10 cellular contexts compared by ENCODE assay signal in genomic region chr5:160315968-160316367, GRCh38. TPM values are rescaled to one million over a fixed set of nuclear protein-coding genes. Genes with fewer than 3 reads are reported as not detected.
DNase-seq lines count a peak whose midpoint lies in the region; ATAC-seq, FAIRE-seq and TF ChIP-seq lines count a peak whose summit lies in the region.
"Had no signal": no experiment of that assay in that cellular context is flagged by ENCODE, and none has a peak within 500 bp of the region (broad histone marks: within the 10 kb centered on the region; RNA-seq: fewer than 3 reads in every experiment).

No MANE protein-coding gene starts in this region.

- H3K4me1 ChIP-seq in A549 (peaks cover 44% of the 10 kb centered on the region), HCT116 (ENCODE audit: control insufficient read depth in 1 of 2, insufficient read depth in 2 of 2, low read length in 2 of 2) (peaks cover 14 to 41% of the 10 kb centered on the region in 2 experiments), PC-3 (ENCODE audit: insufficient read depth, low read length) (peaks cover 39% of the 10 kb centered on the region), gastrocnemius medialis (peaks cover 0 to 5% of the 10 kb centered on the region in 2 donors)

- TF ChIP-seq CTCF in A549 (IDR thresholded peaks at IDR 0.05) (no peak), HCT116 (IDR thresholded peaks at IDR 0.05 in 2 of 3, conservative IDR thresholded peaks at IDR 0.05 in 1 of 3; ENCODE audit: borderline replicate concordance in 1 of 3, insufficient read depth in 1 of 3, low read depth in 2 of 3, low read length in 2 of 3) (no peak), PC-3 (conservative IDR thresholded peaks at IDR 0.05; ENCODE audit: low read depth, low read length) (no peak), gastrocnemius medialis (IDR thresholded peaks at IDR 0.05 in 4 of 5, conservative IDR thresholded peaks at IDR 0.05 in 1 of 5) (no peak)

- TF ChIP-seq POLR2A in A549 (IDR thresholded peaks at IDR 0.05; ENCODE audit: low read length) (no peak), HCT116 (IDR thresholded peaks at IDR 0.05; ENCODE audit: borderline replicate concordance, extremely low read depth, insufficient read depth, insufficient read length) (no peak), gastrocnemius medialis (IDR thresholded peaks at IDR 0.05) (no peak)

- RAD21 ChIA-PET in HCT116 (lab: Charles Lee; ENCODE audit: low non-redundant PET in 1 of 2, low total read pairs in 2 of 2, uncharacterized antibody in 2 of 2, unreplicated experiment in 2 of 2): no interaction called here

- H3F3A ChIP-seq in PC-3 (ENCODE audit: low read length, unreplicated experiment): peaks cover 4% of the 10 kb centered on the region

- DNase-seq in A549 (ENCODE audit: low read depth in 1 of 2, low spot score in 1 of 2) (peak; percentile 76 to 94), HCT116 (ENCODE audit: low read depth, low spot score) (peak; percentile 68), PC-3 (peak; percentile 98), foreskin melanocyte (peak; percentile 53), gastrocnemius medialis (no peak), T-helper 1 cell (no peak)
- DNase-seq: NCI-H1105 treated with DMSO at 0.1 percent for 48 hours had no signal

- H2AFZ ChIP-seq in HCT116 (ENCODE audit: low read depth, low read length, poor library complexity, severe bottlenecking) (peak overlapping the region; percentile 58), PC-3 (ENCODE audit: low read length) (peak overlapping the region; percentile 49; the same call in 1 of the 2 replicates)

- H3K27me3 ChIP-seq in HCT116 (ENCODE audit: insufficient read depth, low read length) (no peaks in the 10 kb centered on the region), PC-3 (ENCODE audit: low read length) (no peaks in the 10 kb centered on the region), gastrocnemius medialis (peaks cover 23 to 28% (median 23%) of the 10 kb centered on the region in 3 donors)

- WGBS in A549 (ENCODE audit: missing lambda C conversion rate): 0% methylated on average over 1 of the region's 1 CpG

- no peaks in the 10 kb centered on the region for H3K79me2 ChIP-seq in HCT116 (ENCODE audit: insufficient read depth, low read length)
- peaks cover 13% of the 10 kb centered on the region for H3K79me2 ChIP-seq in PC-3 (ENCODE audit: low read length)

- H3K36me3 ChIP-seq in HCT116 (ENCODE audit: control insufficient read depth in 1 of 2, insufficient read depth in 2 of 2, low read length in 2 of 2) (no peaks in the 10 kb centered on the region), PC-3 (ENCODE audit: low read depth, low read length) (no peaks in the 10 kb centered on the region), gastrocnemius medialis (no peaks in the 10 kb centered on the region)

- FAIRE-seq in A549 (lab: Jason Lieb, UNC): peak; percentile 77
- FAIRE-seq: G401.6 had no signal

- H3K4me2 ChIP-seq in A549 (peak overlapping the region; percentile 75), HCT116 (ENCODE audit: low read length) (peak overlapping the region; percentile 56), PC-3 (ENCODE audit: low read length) (peak overlapping the region; percentile 79)

- TF ChIP-seq RAD21 in A549 (conservative IDR thresholded peaks at IDR 0.05 in 1 of 2, IDR thresholded peaks at IDR 0.05 in 1 of 2): no peak; a peak in 2 of 5 replicates
- no peak for TF ChIP-seq RAD21 in HCT116 (IDR thresholded peaks at IDR 0.05; ENCODE audit: low read depth)

- H3K27ac ChIP-seq in A549: peak overlapping the region; percentile 84 to 89
- H3K27ac ChIP-seq in HCT116 (ENCODE audit: low read depth, low read length): peak overlapping the region; percentile 46
- H3K27ac ChIP-seq in PC-3 (ENCODE audit: low read length): peak overlapping the region; percentile 84
- H3K27ac ChIP-seq in gastrocnemius medialis: no peak overlapping the region

- ATAC-seq in A549 (peak; percentile 83 to 85), HCT116 (peak; percentile 79), PC-3 (peak; percentile 90), GM19397 (IDR thresholded peaks at IDR 0.05; ENCODE audit: unreplicated experiment) (no peak), gastrocnemius medialis (no peak), GM18498 (IDR thresholded peaks at IDR 0.05; ENCODE audit: unreplicated experiment) (no peak)

- H4K20me1 ChIP-seq in HCT116 (ENCODE audit: insufficient read depth): no peaks in the 10 kb centered on the region
- no peaks in the 10 kb centered on the region for H4K20me1 ChIP-seq in PC-3 (ENCODE audit: low read length)

- H3K4me3 ChIP-seq in A549 (no peak overlapping the region), HCT116 (replicated peaks in 1 of 2; ENCODE audit: low read depth in 1 of 2, low read length in 2 of 2) (0 out of 4 replicates have a peak overlapping the region, but pooled peaks of 1 of the 2 experiments have one; percentile 4), PC-3 (ENCODE audit: low read length) (peak overlapping the region; percentile 45; the same call in 1 of the 2 replicates), gastrocnemius medialis (no peak overlapping the region)

- intact Hi-C loops in HCT116 (cut with micrococcal nuclease): no loop called here
- intact Hi-C loops in PC-3 (cut with micrococcal nuclease): loop anchor here (1.0 kb wide), 1 partner anchor 29 kb away; no protein-coding TSS in a partner anchor
- intact Hi-C loops in gastrocnemius medialis (cut with DNase I; ENCODE audit: low total_unique reads): no loop called here

- H3K9me3 ChIP-seq in A549 (no peaks in the 10 kb centered on the region), HCT116 (ENCODE audit: control insufficient read depth in 1 of 2, insufficient read depth in 1 of 2, low read depth in 1 of 2, low read length in 2 of 2) (no peaks in the 10 kb centered on the region), PC-3 (ENCODE audit: low read length) (no peaks in the 10 kb centered on the region), gastrocnemius medialis (no peaks in the 10 kb centered on the region)

- H3K9ac ChIP-seq in HCT116 (ENCODE audit: low read length): no peak overlapping the region
- H3K9ac ChIP-seq in PC-3 (ENCODE audit: low read length): peak overlapping the region; percentile 25

- H3K9me2 ChIP-seq in HCT116 (ENCODE audit: insufficient read depth) (no peaks in the 10 kb centered on the region), PC-3 (replicated peaks; ENCODE audit: low read length) (no peaks in the 10 kb centered on the region)

- in situ Hi-C loops in gastrocnemius medialis (cut with MboI; ENCODE audit: low sequenced_read_pairs in 4 of 4): no loop called here

- POLR2A ChIA-PET in A549 (lab: Yijun Ruan, JAX) (interaction anchor here (1.0 kb wide), 1 partner anchor 10 kb away, joined by 3 read pairs; no protein-coding TSS in a partner anchor), HCT116 (lab: Charles Lee) (interaction anchor here (1.3 kb wide), 1 partner anchor 10 kb away, joined by 3 read pairs; no protein-coding TSS in a partner anchor), PC-3 (lab: Charles Lee; ENCODE audit: unreplicated experiment) (no interaction called here)

- CTCF ChIA-PET in A549 (lab: Yijun Ruan, JAX) (interaction anchor here (1.6 kb wide), 1 partner anchor 29 kb away, joined by 6 read pairs; no protein-coding TSS in a partner anchor), HCT116 (lab: Charles Lee) (no interaction called here), PC-3 (lab: Charles Lee) (interaction anchor here (0.7 to 1.0 kb wide), 2 partner anchors 26 to 75 kb away, joined by 3 read pairs; no protein-coding TSS in a partner anchor)

- no TSS peak for BruUV-seq in HCT116 (replicated peaks; lab: Mats Ljungman, UMichigan)
- no TSS peak for BruUV-seq in PC-3 (replicated peaks; lab: Mats Ljungman, UMichigan)

- TF ChIP-seq EP300 in A549 (IDR thresholded peaks at IDR 0.05): peak; percentile 65 to 71; a peak in 2 of 5 replicates

TF ChIP-seq in A549, 52 proteins besides CTCF, POLR2A, EP300 and RAD21 (continues in another document):
- TF ChIP-seq MAFK (IDR thresholded peaks at IDR 0.05; ENCODE audit: partially characterized antibody) (peak; percentile 100), HOXB13 (CRISPR knock-in tag; IDR thresholded peaks at IDR 0.05; ENCODE audit: low read depth) (no peak), MAX (IDR thresholded peaks at IDR 0.05) (peak; percentile 72)

RNA-seq across cellular contexts. Expression of gene CCNJL, which starts 3.6 kb away (rescaled TPM):
- 16.2 and 16.8 TPM in 2 replicates for polyA plus RNA-seq in A549 (2011; rRNA removed)
- 12.6 and 14.8 TPM in 2 replicates for polyA plus RNA-seq in A549 (2012; cell fraction: cytosol; rRNA removed)
- polyA plus RNA-seq in A549 (2012; cell fraction: nucleus; rRNA removed): 8.7 and 12.7 TPM in 2 replicates
- 6.6 to 8.4 TPM (median 7.4 TPM) in 3 replicates for polyA plus RNA-seq in A549 (2017; fragmentation: RNase III; extraction: RNeasy Plus Mini Kit Qiagen cat#74134 plus additional on column Dnase treatment)
- 21.0 and 23.0 TPM in 2 replicates for polyA minus RNA-seq in A549 (2011; rRNA and poly(A)+ RNA removed)
- total RNA-seq in HCT116 (2021; ENCODE audit: unreplicated experiment): 2.9 TPM
- 3.8 and 4.7 TPM in 2 replicates for polyA plus RNA-seq in HCT116 (2012)
- total RNA-seq in PC-3 (2014; rRNA removed): 7.7 and 9.3 TPM in 2 replicates
- total RNA-seq in gastrocnemius medialis: under 1 TPM in 2 of 4 donors, not detected in 2; 0.15 to 0.18 TPM

RNA-seq across cellular contexts. Expression of gene C1QTNF2, which starts 54.5 kb away (rescaled TPM):
- 0.04 TPM in 1 of 2 replicates, not detected in the other for polyA plus RNA-seq in A549 (2011; rRNA removed)
- 0.04 and 0.12 TPM in 2 replicates for polyA plus RNA-seq in A549 (2012; cell fraction: cytosol; rRNA removed)
- 0.16 and 0.20 TPM in 2 replicates for polyA plus RNA-seq in A549 (2012; cell fraction: nucleus; rRNA removed)
- 0.06 to 0.08 TPM (median 0.08 TPM) in 3 replicates for polyA plus RNA-seq in A549 (2017; fragmentation: RNase III; extraction: RNeasy Plus Mini Kit Qiagen cat#74134 plus additional on column Dnase treatment)
- not detected in 2 replicates for polyA minus RNA-seq in A549 (2011; rRNA and poly(A)+ RNA removed)
- total RNA-seq in HCT116 (2021; ENCODE audit: unreplicated experiment): 0.15 TPM
- polyA plus RNA-seq in HCT116 (2012): 0.05 TPM in 1 of 2 replicates, not detected in the other
- total RNA-seq in PC-3 (2014; rRNA removed): 0.04 and 0.17 TPM in 2 replicates
- total RNA-seq in gastrocnemius medialis: under 1 TPM in 2 of 4 donors, not detected in 2; 0.09 to 0.65 TPM

Comparison
In these comparisons a context has a peak if more than half of its experiments do, and no peak if none do; other contexts are left out.
1. ATAC-seq: peak in A549 (2 of 2), HCT116 (single experiment) and PC-3 (single experiment); none in GM19397 (single experiment), gastrocnemius medialis (0 of 2) and GM18498 (single experiment).
2. DNase-seq: peak in A549 (2 of 2), HCT116 (single experiment), PC-3 (single experiment) and foreskin melanocyte (single experiment); none in gastrocnemius medialis (0 of 2) and T-helper 1 cell (0 of 5).
3. H3K27ac ChIP-seq: peak in A549 (2 of 2), HCT116 (single experiment) and PC-3 (single experiment); none in gastrocnemius medialis (0 of 4).
4. Of the 6 proteins assayed by ChIP-seq in both A549 and HCT116: peak only in A549: none; only in HCT116: none; in both: CEBPB and MAX; in neither: 4.
5. Peak in every context shown above with its lines, with median percentiles within 50 percentile points of each other: H3K4me2 ChIP-seq.